Comparison of ENCODE assay signal across 8 cellular contexts in the genomic region with DNA sequence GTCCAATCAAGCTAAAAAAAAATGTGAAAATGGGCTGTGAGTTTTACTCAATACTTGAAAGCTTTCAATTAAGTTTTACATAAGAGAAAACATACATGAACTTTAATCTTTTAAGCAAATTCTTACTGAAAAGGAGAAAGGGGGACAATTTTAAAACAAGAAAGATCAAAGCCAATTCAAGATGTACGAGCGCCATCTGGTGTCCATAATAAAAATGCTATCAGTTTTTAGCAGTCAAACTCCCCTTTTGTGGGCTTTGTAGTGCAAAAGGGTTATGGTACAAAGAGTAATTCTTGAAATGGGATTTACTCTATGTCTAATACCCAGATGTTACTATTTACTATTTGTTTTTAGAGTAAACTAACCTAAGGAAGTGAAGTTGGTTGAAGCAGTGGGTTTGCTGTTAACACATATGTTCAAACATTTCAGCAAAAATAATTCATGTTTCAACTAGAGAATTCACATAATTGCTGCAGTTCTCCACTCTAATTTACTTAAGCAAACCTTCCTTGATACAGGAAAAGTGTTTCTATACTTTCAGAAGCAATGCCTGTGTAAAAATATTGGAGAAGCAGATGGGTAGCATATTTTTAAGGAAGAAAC.
DNase-seq lines count a peak whose midpoint lies in the region; ATAC-seq and TF ChIP-seq lines count a peak whose summit lies in the region.

No MANE protein-coding gene starts in this region.

- DNase-seq in left ventricle myocardium inferior, result no peak
- DNase-seq in right cardiac atrium, result no peak
- peak; percentile 58 for DNase-seq in NCI-H748 treated with DMSO at 0.1 percent for 48 hours (lab: John Stamatoyannopoulos, UW)
- peak; percentile 1 for DNase-seq in epithelial cell of proximal tubule (ENCODE audit: low read depth)
- no peak for DNase-seq in gastrocnemius medialis
- DNase-seq in omental fat pad (ENCODE audit: low spot score), result no peak

- no peaks in the 10 kb centered on the region for H3K9me3 ChIP-seq in left ventricle myocardium inferior (replicated peaks)
- H3K9me3 ChIP-seq in right cardiac atrium (ENCODE audit: control insufficient read depth, low read length), result no peaks in the 10 kb centered on the region
- no peaks in the 10 kb centered on the region for H3K9me3 ChIP-seq in gastrocnemius medialis

- H3K27ac ChIP-seq in left ventricle myocardium inferior (replicated peaks) (no peak overlapping the region), right cardiac atrium (ENCODE audit: low read length) (no peak overlapping the region), gastrocnemius medialis (no peak overlapping the region)

- in situ Hi-C loops in gastrocnemius medialis (cut with MboI; ENCODE audit: low sequenced_read_pairs in 4 of 4), result no loop called here

- H3K4me3 ChIP-seq in left ventricle myocardium inferior (no peak overlapping the region), right cardiac atrium (ENCODE audit: low read length) (no peak overlapping the region), epithelial cell of proximal tubule (ENCODE audit: low read depth, low read length) (no peak overlapping the region), gastrocnemius medialis (no peak overlapping the region)

- TF ChIP-seq CTCF in left ventricle myocardium inferior (IDR thresholded peaks at IDR 0.05; ENCODE audit: borderline replicate concordance), result peak; percentile 66
- peak; percentile 71 for TF ChIP-seq CTCF in epithelial cell of proximal tubule (conservative IDR thresholded peaks at IDR 0.05; ENCODE audit: low read depth, low read length)
- peak in 3 of 5 experiments; percentile 4 to 40 (median 34) for TF ChIP-seq CTCF in gastrocnemius medialis (IDR thresholded peaks at IDR 0.05 in 4 of 5, conservative IDR thresholded peaks at IDR 0.05 in 1 of 5)
- no peak for TF ChIP-seq CTCF in omental fat pad (IDR thresholded peaks at IDR 0.05)

- H3K27me3 ChIP-seq in left ventricle myocardium inferior (ENCODE audit: low read depth) (no peaks in the 10 kb centered on the region), right cardiac atrium (ENCODE audit: control insufficient read depth, insufficient read depth) (no peaks in the 10 kb centered on the region), gastrocnemius medialis (no peaks in the 10 kb centered on the region)

- ATAC-seq in right cardiac atrium (no peak), gastrocnemius medialis (no peak), HG03520 (IDR thresholded peaks at IDR 0.05; ENCODE audit: unreplicated experiment) (no peak), omental fat pad (ENCODE audit: low FRiP score) (no peak), GM19463 (IDR thresholded peaks at IDR 0.05; ENCODE audit: unreplicated experiment) (no peak)

- 2% methylated on average over 2 of the region's 2 CpGs for WGBS in right cardiac atrium

- no peak for TF ChIP-seq POLR2A in gastrocnemius medialis (IDR thresholded peaks at IDR 0.05)

- no peaks in the 10 kb centered on the region for H3K4me1 ChIP-seq in left ventricle myocardium inferior
- H3K4me1 ChIP-seq in right cardiac atrium (ENCODE audit: control insufficient read depth, insufficient read depth, low read length), result no peaks in the 10 kb centered on the region
- no peaks in the 10 kb centered on the region for H3K4me1 ChIP-seq in gastrocnemius medialis

- no peaks in the 10 kb centered on the region for H3K36me3 ChIP-seq in left ventricle myocardium inferior
- H3K36me3 ChIP-seq in gastrocnemius medialis, result no peaks in the 10 kb centered on the region

- intact Hi-C loops in left ventricle myocardium inferior (cut with micrococcal nuclease), result loop anchor here (10.0 kb wide), 1 partner anchor 60 kb away; no protein-coding TSS in a partner anchor
- intact Hi-C loops in right cardiac atrium (cut with DNase I), result loop anchor here in 1 of 4 donors (10.0 kb wide), 1 partner anchor 60 kb away; no protein-coding TSS in a partner anchor
- intact Hi-C loops in gastrocnemius medialis (cut with DNase I; ENCODE audit: low total_unique reads), result no loop called here

Comparison
In these comparisons a context has a peak if more than half of its experiments do, and no peak if none do; other contexts are left out.
1. DNase-seq: peak in NCI-H748 treated with DMSO at 0.1 percent for 48 hours (single experiment) and epithelial cell of proximal tubule (single experiment); none in left ventricle myocardium inferior (single experiment), right cardiac atrium (0 of 3), gastrocnemius medialis (0 of 2) and omental fat pad (single experiment).
2. CTCF ChIP-seq: peak in left ventricle myocardium inferior (single experiment), epithelial cell of proximal tubule (single experiment) and gastrocnemius medialis (3 of 5); none in omental fat pad (0 of 3).